7 cellular contexts compared by ENCODE assay signal in genomic region chr3:143040264-143040879, GRCh38. TPM values are rescaled to one million over a fixed set of nuclear protein-coding genes. Genes with fewer than 3 reads are reported as not detected.
DNase-seq lines count a peak whose midpoint lies in the region; ATAC-seq and TF ChIP-seq lines count a peak whose summit lies in the region.

No MANE protein-coding gene starts in this region.

- no peaks in the 10 kb centered on the region for H3K4me1 ChIP-seq in parathyroid adenoma

- no peak overlapping the region for H3K27ac ChIP-seq in parathyroid adenoma

- ATAC-seq in HG03469 (IDR thresholded peaks at IDR 0.05; ENCODE audit: unreplicated experiment) = no peak
- ATAC-seq in omental fat pad (ENCODE audit: low FRiP score) = no peak
- no peak for ATAC-seq in HG03175 (IDR thresholded peaks at IDR 0.05; ENCODE audit: unreplicated experiment)

- no peak overlapping the region for H3K4me3 ChIP-seq in parathyroid adenoma (ENCODE audit: low read depth, low read length)

- no peak overlapping the region for H2AFZ ChIP-seq in parathyroid adenoma

- DNase-seq in NCI-H2171 treated with DMSO at 0.1 percent for 48 hours (lab: John Stamatoyannopoulos, UW) (peak; percentile 18), dedifferentiated amniotic fluid mesenchymal stem cell (ENCODE audit: extremely low spot score) (peak; percentile 39), omental fat pad (ENCODE audit: low spot score) (no peak)

- H3K36me3 ChIP-seq in parathyroid adenoma (ENCODE audit: control insufficient read depth, insufficient read depth, low read length) = no peaks in the 10 kb centered on the region

- TF ChIP-seq CTCF in GM12872 (IDR thresholded peaks at IDR 0.05; ENCODE audit: insufficient read depth, low read depth, low read length) (peak; percentile 49), parathyroid adenoma (IDR thresholded peaks at IDR 0.05) (peak; percentile 32), omental fat pad (IDR thresholded peaks at IDR 0.05) (no peak)

- no peak overlapping the region for H3K9ac ChIP-seq in parathyroid adenoma

- no peaks in the 10 kb centered on the region for H3K9me3 ChIP-seq in parathyroid adenoma (ENCODE audit: control insufficient read depth, low read length)

- no peaks in the 10 kb centered on the region for H3K79me2 ChIP-seq in parathyroid adenoma

- no peaks in the 10 kb centered on the region for H3K27me3 ChIP-seq in parathyroid adenoma (ENCODE audit: control insufficient read depth, insufficient read depth, low read length)

- H3K4me2 ChIP-seq in parathyroid adenoma (ENCODE audit: low read length) = no peak overlapping the region

RNA-seq across cellular contexts. Expression of gene U2SURP, which starts 39.0 kb away (rescaled TPM):
- 100 to 1,000 TPM in 1 of 4 donors, 10 to 100 TPM in 3; 59.5 to 106 (median 73.9) TPM for total RNA-seq in omental fat pad

Comparison
In these comparisons a context has a peak if more than half of its experiments do, and no peak if none do; other contexts are left out.
1. CTCF ChIP-seq: peak in GM12872 (single experiment) and parathyroid adenoma (single experiment); none in omental fat pad (0 of 3).